Comparison of ENCODE assay signal across 8 cellular contexts in genomic region chr21:28992526-28993292, GRCh38. TPM values are rescaled to one million over a fixed set of nuclear protein-coding genes. Genes with fewer than 3 reads are reported as not detected.
DNase-seq lines count a peak whose midpoint lies in the region; ATAC-seq, FAIRE-seq and TF ChIP-seq lines count a peak whose summit lies in the region.

TSS of gene LTN1 (minus strand) at chr21:28992877. CDS start at chr21:28992805, 72 bp downstream.

- intact Hi-C loops in mammary epithelial cell (cut with micrococcal nuclease), result loop anchor here (1.0 kb wide), 2 partner anchors 10 to 33 kb away; no protein-coding TSS in a partner anchor

- peaks cover 26% of the 10 kb centered on the region for H3K4me1 ChIP-seq in ACC112 (ENCODE audit: control insufficient read depth, insufficient read depth, low read length, unreplicated experiment)
- peaks cover 18% of the 10 kb centered on the region for H3K4me1 ChIP-seq in mammary epithelial cell (ENCODE audit: insufficient read depth, low read length)
- H3K4me1 ChIP-seq in small intestine (ENCODE audit: control insufficient read depth in 2 of 2, insufficient read depth in 1 of 2, low read depth in 1 of 2, low read length in 1 of 2), result peaks cover 0 to 2% of the 10 kb centered on the region in 2 donors

- in situ Hi-C loops in mammary epithelial cell (cut with MboI; ENCODE audit: low sequenced_read_pairs in 2 of 2), result no loop called here

- peak within 1 kb of the TSS; percentile 87 for H3K4me2 ChIP-seq in mammary epithelial cell (ENCODE audit: insufficient read depth, low read depth, low read length)

- H3K4me3 ChIP-seq in ACC112 (ENCODE audit: low read depth, low read length) (peak within 1 kb of the TSS; percentile 92), mammary epithelial cell (replicated peaks in 1 of 3; ENCODE audit: insufficient read depth in 1 of 3, low read depth in 2 of 3, low read length in 3 of 3) (peak within 1 kb of the TSS; percentile 73 to 91 (median 86)), small intestine (ENCODE audit: low read depth in 1 of 2, low read length in 2 of 2) (peak within 1 kb of the TSS; percentile 58 to 95)

- no peak for TF ChIP-seq CTCF in VCaP (conservative IDR thresholded peaks at IDR 0.05)
- no peak for TF ChIP-seq CTCF in mammary epithelial cell (conservative IDR thresholded peaks at IDR 0.05 in 1 of 2, IDR thresholded peaks at IDR 0.05 in 1 of 2; ENCODE audit: extremely low read depth in 1 of 2, insufficient read depth in 1 of 2, low read depth in 1 of 2, low read length in 2 of 2)

- 2% methylated on average over 33 of the region's 43 CpGs for WGBS in mammary epithelial cell (ENCODE audit: low coverage, missing lambda C conversion rate)
- WGBS in small intestine, 3 donors, result 0 to 1% (median 0%) methylated on average over 41 to 43 of the region's 43 CpGs

- H3K36me3 ChIP-seq in ACC112 (ENCODE audit: insufficient read depth, low read length) (no peaks in the 10 kb centered on the region), mammary epithelial cell (ENCODE audit: insufficient read depth, low read length) (no peaks in the 10 kb centered on the region), small intestine (ENCODE audit: control insufficient read depth in 2 of 2, insufficient read depth in 2 of 2, low read length in 2 of 2) (no peaks in the 10 kb centered on the region)

- dilution Hi-C loops in mammary epithelial cell (cut with HindIII; ENCODE audit: low sequenced_read_pairs), result no loop called here

- H3K27me3 ChIP-seq in ACC112 (ENCODE audit: insufficient read depth, low read length), result no peaks in the 10 kb centered on the region
- H3K27me3 ChIP-seq in mammary epithelial cell (ENCODE audit: insufficient read depth, low read length), result no peaks in the 10 kb centered on the region
- H3K27me3 ChIP-seq in small intestine (ENCODE audit: control insufficient read depth in 2 of 2, insufficient read depth in 2 of 2, low read length in 2 of 2), result no peaks in the 10 kb centered on the region

- no peaks in the 10 kb centered on the region for H4K20me1 ChIP-seq in mammary epithelial cell (ENCODE audit: insufficient read depth, low read length)

- H3K27ac ChIP-seq in ACC112 (ENCODE audit: low read depth, low read length) (peak within 1 kb of the TSS; percentile 66), VCaP (peak within 1 kb of the TSS; percentile 83), mammary epithelial cell (ENCODE audit: insufficient read depth, low read depth, low read length) (peak within 1 kb of the TSS; percentile 95), small intestine (ENCODE audit: low read depth in 1 of 2, low read length in 1 of 2) (peak within 1 kb of the TSS; percentile 93 to 94)

- H3K79me2 ChIP-seq in ACC112 (ENCODE audit: control insufficient read depth, insufficient read depth, low read length, unreplicated experiment) (peaks cover 32% of the 10 kb centered on the region), mammary epithelial cell (ENCODE audit: insufficient read depth, low read length) (peaks cover 42% of the 10 kb centered on the region)

- BruUV-seq in mammary epithelial cell (replicated peaks; lab: Mats Ljungman, UMichigan), result no TSS peak

- FAIRE-seq in small intestine (lab: Jason Lieb, UNC), result no peak

- ATAC-seq in GM18870 (IDR thresholded peaks at IDR 0.05; ENCODE audit: unreplicated experiment) (peak; percentile 98), HG03135 (IDR thresholded peaks at IDR 0.05; ENCODE audit: unreplicated experiment) (peak; percentile 98)

- H3K9me3 ChIP-seq in mammary epithelial cell (replicated peaks; ENCODE audit: insufficient read depth, low read length) (no peaks in the 10 kb centered on the region), small intestine (ENCODE audit: control insufficient read depth, low read depth) (no peaks in the 10 kb centered on the region)

- CTCF ChIA-PET in mammary epithelial cell (lab: Charles Lee; ENCODE audit: low non-redundant PET), result no interaction called here

- H2AFZ ChIP-seq in ACC112 (ENCODE audit: low read length, unreplicated experiment), result peak within 1 kb of the TSS; percentile 65
- H2AFZ ChIP-seq in mammary epithelial cell (ENCODE audit: low read depth, low read length), result peak within 1 kb of the TSS; percentile 85

- peak within 1 kb of the TSS; percentile 97 for H3K9ac ChIP-seq in mammary epithelial cell (ENCODE audit: insufficient read depth, low read length)

- peak; percentile 96 for DNase-seq in NCI-H2196 treated with DMSO at 0.1 percent for 48 hours (lab: John Stamatoyannopoulos, UW; ENCODE audit: unreplicated experiment)
- DNase-seq in mammary epithelial cell, result peak; percentile 100
- DNase-seq in iPS-NIHi11 (ENCODE audit: low spot score), result peak; percentile 95
- DNase-seq in small intestine, result peak; percentile 99

RNA-seq across cellular contexts. Expression of gene LTN1, which starts in this region (rescaled TPM):
- 10 to 100 TPM; 27.0 to 34.2 TPM for total RNA-seq in mammary epithelial cell
- 6.5 TPM for polyA plus RNA-seq in mammary epithelial cell
- polyA minus RNA-seq in mammary epithelial cell, result 35.8 TPM
- 1 to 10 TPM; 3.0 to 6.3 (median 5.4) TPM for polyA plus RNA-seq in small intestine

Comparison
In these comparisons a context has a peak if more than half of its experiments do, and no peak if none do; other contexts are left out.
1. Peak in every context shown above with its lines: DNase-seq, ATAC-seq, H3K4me3 ChIP-seq and H3K27ac ChIP-seq.